1 cellular context compared by ENCODE assay signal in genomic region chr12:103799504-103800251, GRCh38.
TF ChIP-seq lines count a peak whose summit lies in the region.

No MANE protein-coding gene starts in this region.

TF ChIP-seq in H1, 55 proteins besides CTCF, POLR2A, EP300 and RAD21 (continued from another document):
- TF ChIP-seq CHD7 (IDR thresholded peaks at IDR 0.05; ENCODE audit: insufficient replicate concordance, low read length), result no peak
